1 cellular context compared by ENCODE assay signal in genomic region chr1:244653439-244654283, GRCh38.
TF ChIP-seq lines count a peak whose summit lies in the region.

No MANE protein-coding gene starts in this region.

TF ChIP-seq in GM23338, 12 proteins besides CTCF, POLR2A, EP300 and RAD21 (continued from another document):
- TF ChIP-seq ZNF462 (CRISPR knock-in tag; IDR thresholded peaks at IDR 0.05) (no peak), NANOG (IDR thresholded peaks at IDR 0.05; ENCODE audit: borderline replicate concordance) (no peak), POLR2AphosphoS5 (IDR thresholded peaks at IDR 0.05; ENCODE audit: low read depth) (no peak), STAT1 (IDR thresholded peaks at IDR 0.05; ENCODE audit: unreplicated experiment) (no peak), EZH2 (IDR thresholded peaks at IDR 0.05; ENCODE audit: low read depth, unreplicated experiment) (no peak), CREB1 (CRISPR knock-in tag; IDR thresholded peaks at IDR 0.05; ENCODE audit: low read depth) (no peak)
